Comparison of ENCODE assay signal across 7 cellular contexts in genomic region chr7:153122255-153122654, GRCh38.
A peak's percentile ranks its signal among the peaks of the same experiment; 100 is the strongest.
DNase-seq lines count a peak whose midpoint lies in the region; FAIRE-seq and TF ChIP-seq lines count a peak whose summit lies in the region.
"Not testable (repeated sequence)": the region's sequence is repeated elsewhere in the genome, so short reads cannot be mapped to it uniquely, and the experiment has no call there.

No MANE protein-coding gene starts in this region.

- H2BK12ac ChIP-seq in H1 (ENCODE audit: low read depth, low read length) = not testable (repeated sequence)

- not testable (repeated sequence) for H2AK5ac ChIP-seq in H1 (ENCODE audit: low read depth, low read length)

- CTCF ChIA-PET in H1 (lab: Charles Lee; ENCODE audit: partially characterized antibody) = interaction anchor here (0.6 to 1.5 kb wide), 8 partner anchors 9 to 818 kb away, joined by 3 to 8 read pairs (median 4); no protein-coding TSS in a partner anchor

- in situ Hi-C loops in SK-MEL-5 (cut with HindIII; ENCODE audit: low pct_unique_long_range_greater_than_20kb, low sequenced_read_pairs) = not testable (repeated sequence)

- H3K4me2 ChIP-seq in H1 (ENCODE audit: insufficient read depth in 1 of 2, low read depth in 2 of 2, low read length in 2 of 2); neural progenitor cell: not testable (repeated sequence)

- not testable (repeated sequence) for H2BK5ac ChIP-seq in H1 (ENCODE audit: low read depth, low read length)

- 69% methylated on average over 8 of the region's 8 CpGs; no CpG with 5 or more reads in 1 of the 2 experiments for WGBS in H1 (ENCODE audit: extremely low coverage in 1 of 2, insufficient coverage in 1 of 2, insufficient read length in 1 of 2, insufficient replicate concordance in 2 of 2, low coverage in 1 of 2, low lambda C conversion rate in 2 of 2, missing lambda C conversion rate in 1 of 2), 2 experiments

- not testable (repeated sequence) for H3K9me3 ChIP-seq in H1 (ENCODE audit: insufficient read depth in 2 of 2, low read depth in 1 of 2, low read length in 1 of 2); neural progenitor cell (ENCODE audit: low read depth)

- not testable (repeated sequence) for H3K27ac ChIP-seq in H1 (ENCODE audit: low read depth, low read length); neural progenitor cell

- not testable (repeated sequence) for H3K4me3 ChIP-seq in H1 (ENCODE audit: extremely low read depth in 1 of 4, insufficient read depth in 2 of 4, low read depth in 3 of 4, low read length in 4 of 4); neural progenitor cell

- TF ChIP-seq POLR2A in H1 (IDR thresholded peaks at IDR 0.05; ENCODE audit: control extremely low read depth in 1 of 2, low read depth in 2 of 2, low read length in 2 of 2) = not testable (repeated sequence)

- peak; percentile 34 to 39 for TF ChIP-seq RAD21 in H1 (IDR thresholded peaks at IDR 0.05 in 1 of 2, conservative IDR thresholded peaks at IDR 0.05 in 1 of 2; ENCODE audit: low read depth in 2 of 2, low read length in 2 of 2)

- not testable (repeated sequence) for DNase-seq in D721Med (ENCODE audit: insufficient read length, low spot score); H1 (ENCODE audit: low read depth in 1 of 2, low spot score in 2 of 2); neural progenitor cell (ENCODE audit: low spot score)
- DNase-seq in HT-29 (ENCODE audit: low spot score) = peak; percentile 25
- DNase-seq in NCI-H1417 (lab: John Stamatoyannopoulos, UW) = peak in 2 of 3 experiments; percentile 6 to 12
- DNase-seq in SK-MEL-5 (ENCODE audit: low read depth, low spot score) = peak; percentile 17
- peak; percentile 16 for DNase-seq in iPS DF 4.7 (ENCODE audit: extremely low read depth, low spot score)

- H3K18ac ChIP-seq in H1 (ENCODE audit: extremely low read depth, low read length) = not testable (repeated sequence)

- not testable (repeated sequence) for H3K36me3 Mint-ChIP-seq in neural progenitor cell

- not testable (repeated sequence) for H4K5ac ChIP-seq in H1 (ENCODE audit: insufficient read length, low read depth, low read length)

- H3K9ac ChIP-seq in H1 (replicated peaks in 1 of 4; ENCODE audit: extremely low read depth in 1 of 4, low read depth in 3 of 4, low read length in 3 of 4); neural progenitor cell: not testable (repeated sequence)

- not testable (repeated sequence) for H2BK120ac ChIP-seq in H1 (replicated peaks; ENCODE audit: low read depth, low read length)

- H3K36me3 ChIP-seq in H1 (ENCODE audit: control insufficient read depth in 2 of 4, insufficient read depth in 4 of 4, low read length in 3 of 4); neural progenitor cell: not testable (repeated sequence)

- H3K14ac ChIP-seq in H1 (ENCODE audit: insufficient read length) = not testable (repeated sequence)

- not testable (repeated sequence) for H3K4me1 Mint-ChIP-seq in neural progenitor cell

- H3K4me3 Mint-ChIP-seq in neural progenitor cell = not testable (repeated sequence)

- not testable (repeated sequence) for H3K23ac ChIP-seq in H1 (ENCODE audit: insufficient read length)

- not testable (repeated sequence) for H4K91ac ChIP-seq in H1 (replicated peaks; ENCODE audit: insufficient read length, low read length)

- not testable (repeated sequence) for TF ChIP-seq EP300 in H1 (IDR thresholded peaks at IDR 0.05; ENCODE audit: borderline replicate concordance in 1 of 2, low read depth in 2 of 2, low read length in 2 of 2)

- not testable (repeated sequence) for H3K9me3 Mint-ChIP-seq in neural progenitor cell

- H3K23me2 ChIP-seq in H1 (ENCODE audit: low read depth, low read length) = not testable (repeated sequence)

- H3K4me1 ChIP-seq in H1 (replicated peaks in 1 of 4; ENCODE audit: control insufficient read depth in 3 of 4, insufficient read depth in 4 of 4, low read length in 3 of 4); neural progenitor cell: not testable (repeated sequence)

- H3K56ac ChIP-seq in H1 (replicated peaks; ENCODE audit: insufficient read length, low read depth, low read length) = not testable (repeated sequence)

- not testable (repeated sequence) for H3K27ac Mint-ChIP-seq in neural progenitor cell

- POLR2A ChIA-PET in H1 (lab: Charles Lee; ENCODE audit: partially characterized antibody) = not testable (repeated sequence)

- H2BK15ac ChIP-seq in H1 (ENCODE audit: low read length) = not testable (repeated sequence)

- not testable (repeated sequence) for H2AFZ ChIP-seq in H1 (ENCODE audit: low read length); neural progenitor cell (replicated peaks)

- H2BK20ac ChIP-seq in H1 (ENCODE audit: low read length) = not testable (repeated sequence)

- FAIRE-seq in D721Med (lab: Jason Lieb, UNC); H1 (lab: Jason Lieb, UNC): not testable (repeated sequence)

- not testable (repeated sequence) for H3K4ac ChIP-seq in H1 (replicated peaks; ENCODE audit: insufficient read length, low read depth, low read length)

- H4K8ac ChIP-seq in H1 (ENCODE audit: extremely low read depth, insufficient read depth, low read length) = not testable (repeated sequence)

- H3F3A ChIP-seq in neural progenitor cell (ENCODE audit: low read depth) = not testable (repeated sequence)

- H3K79me2 ChIP-seq in H1 (ENCODE audit: control insufficient read depth in 1 of 2, insufficient read depth in 2 of 2, low read length in 2 of 2); neural progenitor cell (ENCODE audit: low read depth): not testable (repeated sequence)

- not testable (repeated sequence) for H3K79me1 ChIP-seq in H1 (ENCODE audit: low read depth, low read length)

- H3K27me3 ChIP-seq in H1 (replicated peaks in 1 of 4; ENCODE audit: control insufficient read depth in 3 of 4, extremely low read depth in 1 of 4, insufficient read depth in 3 of 4, low read length in 3 of 4); neural progenitor cell: not testable (repeated sequence)

- H4K20me1 ChIP-seq in H1 (replicated peaks in 1 of 2; ENCODE audit: control insufficient read depth in 1 of 2, insufficient read depth in 2 of 2, low read length in 2 of 2); neural progenitor cell (ENCODE audit: low read depth): not testable (repeated sequence)

- TF ChIP-seq CTCF in D721Med (IDR thresholded peaks at IDR 0.05; ENCODE audit: insufficient read depth, missing control alignments) = peak; percentile 22
- TF ChIP-seq CTCF in H1 (IDR thresholded peaks at IDR 0.05; ENCODE audit: control extremely low read depth in 1 of 3, insufficient read depth in 1 of 3, low read depth in 1 of 3, low read length in 3 of 3) = peak; percentile 19 to 44 (median 42); a peak in 2 of 4 replicates
- TF ChIP-seq CTCF in neural progenitor cell (IDR thresholded peaks at IDR 0.05) = peak; percentile 6

- H3K27me3 Mint-ChIP-seq in neural progenitor cell (ENCODE audit: insufficient read depth, low read depth) = not testable (repeated sequence)
